In the genomic region with DNA sequence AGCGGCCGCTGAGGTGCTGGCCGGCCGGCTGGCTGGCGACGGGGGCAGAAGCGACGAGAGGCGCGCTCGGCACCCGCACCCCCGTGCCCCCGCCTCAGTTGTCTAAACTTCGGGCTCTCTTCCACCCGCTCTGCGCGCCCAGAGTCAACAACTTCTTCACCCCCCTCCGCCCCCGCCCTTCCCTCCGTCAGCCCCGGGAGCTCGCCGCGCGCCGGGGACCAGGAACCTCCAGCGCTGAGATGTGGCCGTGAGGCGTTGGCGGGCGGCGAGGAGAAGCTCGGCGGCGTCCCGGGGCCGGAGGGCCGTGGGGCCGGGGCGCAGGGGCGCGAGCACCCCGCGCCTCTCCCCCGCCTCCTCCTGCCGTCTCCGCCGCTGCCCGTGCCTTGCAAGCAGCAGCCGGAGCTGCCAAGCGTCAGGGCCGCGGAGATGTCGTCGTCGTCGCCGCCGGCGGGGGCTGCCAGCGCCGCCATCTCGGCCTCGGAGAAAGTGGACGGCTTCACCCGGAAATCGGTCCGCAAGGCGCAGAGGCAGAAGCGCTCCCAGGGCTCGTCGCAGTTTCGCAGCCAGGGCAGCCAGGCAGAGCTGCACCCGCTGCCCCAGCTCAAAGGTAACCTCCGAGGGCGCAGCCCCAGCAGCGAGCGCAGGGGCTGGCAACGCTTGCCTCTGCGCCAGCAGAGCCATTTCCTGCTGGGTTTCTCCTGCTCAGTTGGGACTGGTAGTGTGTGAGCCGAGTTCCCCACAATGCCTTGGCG, we compare ENCODE assay signal across 8 cellular contexts. TPM values are rescaled to one million over a fixed set of nuclear protein-coding genes. Genes with fewer than 3 reads are reported as not detected.
DNase-seq lines count a peak whose midpoint lies in the region; ATAC-seq, FAIRE-seq and TF ChIP-seq lines count a peak whose summit lies in the region.

No MANE protein-coding gene starts in this region.

- peaks cover 38% of the 10 kb centered on the region for H3K79me2 ChIP-seq in ACC112 (ENCODE audit: control insufficient read depth, insufficient read depth, low read length, unreplicated experiment)
- peaks cover 0 to 44% of the 10 kb centered on the region in 2 experiments; a peak in 3 of 4 replicates for H3K79me2 ChIP-seq in H1 (ENCODE audit: control insufficient read depth in 1 of 2, insufficient read depth in 2 of 2, low read length in 2 of 2)

- peak; percentile 55 for TF ChIP-seq POLR2A in GM18526 (IDR thresholded peaks at IDR 0.05; ENCODE audit: extremely low read depth, insufficient read length)
- peak in 1 of 2 experiments; percentile 67; a peak in 2 of 3 replicates for TF ChIP-seq POLR2A in H1 (IDR thresholded peaks at IDR 0.05; ENCODE audit: control extremely low read depth in 1 of 2, low read depth in 2 of 2, low read length in 2 of 2)

- intact Hi-C loops in mucosa of descending colon (cut with DNase I, micrococcal nuclease) = no loop called here

- POLR2A ChIA-PET in H1 (lab: Charles Lee; ENCODE audit: partially characterized antibody) = interaction anchor here (0.6 to 2.8 kb wide), 10 partner anchors 9 to 323 kb away, joined by 3 to 17 read pairs (median 4); a partner anchor contains a TSS

- peak overlapping the region; percentile 82 to 93 for H3K4me2 ChIP-seq in H1 (ENCODE audit: insufficient read depth in 1 of 2, low read depth in 2 of 2, low read length in 2 of 2)

- H2BK12ac ChIP-seq in H1 (ENCODE audit: low read depth, low read length) = peak overlapping the region; percentile 19; the same call in 1 of the 2 replicates

- peak; percentile 42 for DNase-seq in NCI-H460 (ENCODE audit: extremely low read depth, low read depth)
- peak; percentile 24 to 52 for DNase-seq in activated CD8-positive, alpha-beta memory T cell treated with anti-CD3 and anti-CD28 coated beads for 1 hour (ENCODE audit: extremely low read depth in 1 of 2, low read depth in 1 of 2)
- peak in 1 of 2 experiments; percentile 78 for DNase-seq in H1 (ENCODE audit: low read depth in 1 of 2, low spot score in 2 of 2)
- peak; percentile 75 to 83 (median 83) for DNase-seq in mucosa of descending colon
- peak; percentile 78 for DNase-seq in stimulated activated CD8-positive, alpha-beta memory T cell treated with anti-CD3 and anti-CD28 coated beads, Interleukin-4, amount 100 ng/mL, for 48 hours

- 3% methylated on average over 47 of the region's 83 CpGs; no CpG with 5 or more reads in 1 of the 2 experiments for WGBS in H1 (ENCODE audit: extremely low coverage in 1 of 2, insufficient coverage in 1 of 2, insufficient read length in 1 of 2, insufficient replicate concordance in 2 of 2, low coverage in 1 of 2, low lambda C conversion rate in 2 of 2, missing lambda C conversion rate in 1 of 2), 2 experiments

- ATAC-seq in HG03064 (IDR thresholded peaks at IDR 0.05; ENCODE audit: low read depth, unreplicated experiment) (peak; percentile 16), mucosa of descending colon (peak; percentile 55)

- no peak for FAIRE-seq in H1 (lab: Jason Lieb, UNC)

- H3K4ac ChIP-seq in H1 (replicated peaks; ENCODE audit: insufficient read length, low read depth, low read length) = no peak overlapping the region

- H2BK120ac ChIP-seq in H1 (replicated peaks; ENCODE audit: low read depth, low read length) = no peak overlapping the region

- H3K23me2 ChIP-seq in H1 (ENCODE audit: low read depth, low read length) = peaks cover 7% of the 10 kb centered on the region

- TF ChIP-seq RAD21 in H1 (IDR thresholded peaks at IDR 0.05 in 1 of 2, conservative IDR thresholded peaks at IDR 0.05 in 1 of 2; ENCODE audit: low read depth in 2 of 2, low read length in 2 of 2) = no peak

- no peaks in the 10 kb centered on the region; the same call in 1 of the 2 replicates for H3K79me1 ChIP-seq in H1 (ENCODE audit: low read depth, low read length)

- no peak overlapping the region for H3K14ac ChIP-seq in H1 (ENCODE audit: insufficient read length)

- H2AFZ ChIP-seq in ACC112 (ENCODE audit: low read length, unreplicated experiment) = peak overlapping the region; percentile 81
- H2AFZ ChIP-seq in H1 (ENCODE audit: low read length) = peak overlapping the region; percentile 31; the same call in 1 of the 2 replicates

- H2BK20ac ChIP-seq in H1 (ENCODE audit: low read length) = peak overlapping the region; percentile 19; the same call in 1 of the 2 replicates

- H4K5ac ChIP-seq in H1 (ENCODE audit: insufficient read length, low read depth, low read length) = peak overlapping the region; percentile 89

- CTCF ChIA-PET in H1 (lab: Charles Lee; ENCODE audit: partially characterized antibody) = interaction anchor here (0.7 to 3.0 kb wide), 9 partner anchors 10 to 250 kb away, joined by 3 to 12 read pairs (median 3); a partner anchor contains a TSS

- H4K91ac ChIP-seq in H1 (replicated peaks; ENCODE audit: insufficient read length, low read length) = peak overlapping the region; percentile 14

- H2AK5ac ChIP-seq in H1 (ENCODE audit: low read depth, low read length) = no peak overlapping the region

- H3K18ac ChIP-seq in H1 (ENCODE audit: extremely low read depth, low read length) = peak overlapping the region; percentile 79

- peak overlapping the region; percentile 79 for H2BK5ac ChIP-seq in H1 (ENCODE audit: low read depth, low read length)

- peak overlapping the region; percentile 76 to 92 (median 78) for H3K9ac ChIP-seq in H1 (replicated peaks in 1 of 4; ENCODE audit: extremely low read depth in 1 of 4, low read depth in 3 of 4, low read length in 3 of 4)

- H3K27me3 ChIP-seq in ACC112 (ENCODE audit: insufficient read depth, low read length) (no peaks in the 10 kb centered on the region), H1 (replicated peaks in 1 of 4; ENCODE audit: control insufficient read depth in 3 of 4, extremely low read depth in 1 of 4, insufficient read depth in 3 of 4, low read length in 3 of 4) (no peaks in the 10 kb centered on the region)

- no peaks in the 10 kb centered on the region for H3K9me3 ChIP-seq in H1 (ENCODE audit: insufficient read depth in 2 of 2, low read depth in 1 of 2, low read length in 1 of 2)
- H3K9me3 ChIP-seq in mucosa of descending colon = no peaks in the 10 kb centered on the region

- no peak for TF ChIP-seq EP300 in H1 (IDR thresholded peaks at IDR 0.05; ENCODE audit: borderline replicate concordance in 1 of 2, low read depth in 2 of 2, low read length in 2 of 2)

- H3K23ac ChIP-seq in H1 (ENCODE audit: insufficient read length) = peak overlapping the region; percentile 12

- no peaks in the 10 kb centered on the region for H3K36me3 ChIP-seq in ACC112 (ENCODE audit: insufficient read depth, low read length)
- no peaks in the 10 kb centered on the region for H3K36me3 ChIP-seq in H1 (ENCODE audit: control insufficient read depth in 2 of 4, insufficient read depth in 4 of 4, low read length in 3 of 4)
- H3K36me3 ChIP-seq in mucosa of descending colon (ENCODE audit: low read depth) = no peaks in the 10 kb centered on the region

- peak overlapping the region; percentile 92 for H4K8ac ChIP-seq in H1 (ENCODE audit: extremely low read depth, insufficient read depth, low read length)

- H3K4me1 ChIP-seq in ACC112 (ENCODE audit: control insufficient read depth, insufficient read depth, low read length, unreplicated experiment) (peaks cover 17% of the 10 kb centered on the region), H1 (replicated peaks in 1 of 4; ENCODE audit: control insufficient read depth in 3 of 4, insufficient read depth in 4 of 4, low read length in 3 of 4) (peaks cover 3 to 8% (median 7%) of the 10 kb centered on the region in 4 experiments; a peak in 6 of 7 replicates), mucosa of descending colon (ENCODE audit: low read depth) (peaks cover 35% of the 10 kb centered on the region)

- peak overlapping the region; percentile 54 for H3K56ac ChIP-seq in H1 (replicated peaks; ENCODE audit: insufficient read length, low read depth, low read length)

- peak overlapping the region; percentile 87 for H3K4me3 ChIP-seq in ACC112 (ENCODE audit: low read depth, low read length)
- H3K4me3 ChIP-seq in H1 (ENCODE audit: extremely low read depth in 1 of 4, insufficient read depth in 2 of 4, low read depth in 3 of 4, low read length in 4 of 4) = peak overlapping the region; percentile 85 to 92 (median 88)
- peak overlapping the region; percentile 91 for H3K4me3 ChIP-seq in mucosa of descending colon

- no peak for TF ChIP-seq CTCF in H1 (IDR thresholded peaks at IDR 0.05; ENCODE audit: control extremely low read depth in 1 of 3, insufficient read depth in 1 of 3, low read depth in 1 of 3, low read length in 3 of 3)
- TF ChIP-seq CTCF in mucosa of descending colon (IDR thresholded peaks at IDR 0.05) = no peak

- H3K27ac ChIP-seq in ACC112 (ENCODE audit: low read depth, low read length) = peak overlapping the region; percentile 58
- peak overlapping the region; percentile 77 for H3K27ac ChIP-seq in H1 (ENCODE audit: low read depth, low read length)

- H4K20me1 ChIP-seq in H1 (replicated peaks in 1 of 2; ENCODE audit: control insufficient read depth in 1 of 2, insufficient read depth in 2 of 2, low read length in 2 of 2) = no peaks in the 10 kb centered on the region

- peak overlapping the region; percentile 46; the same call in 1 of the 2 replicates for H2BK15ac ChIP-seq in H1 (ENCODE audit: low read length)

TF ChIP-seq in H1, 55 proteins besides CTCF, POLR2A, EP300 and RAD21 (continues in another document):
- TF ChIP-seq EZH2 (IDR thresholded peaks at IDR 0.05; ENCODE audit: low read depth, low read length, severe bottlenecking) (peak; percentile 41), TBP (IDR thresholded peaks at IDR 0.05; ENCODE audit: low read depth, low read length) (peak; percentile 58), POLR2AphosphoS5 (IDR thresholded peaks at IDR 0.05; ENCODE audit: low read depth, low read length) (peak; percentile 60; the same call in 1 of the 2 replicates)
- TF ChIP-seq, protein P1, sequence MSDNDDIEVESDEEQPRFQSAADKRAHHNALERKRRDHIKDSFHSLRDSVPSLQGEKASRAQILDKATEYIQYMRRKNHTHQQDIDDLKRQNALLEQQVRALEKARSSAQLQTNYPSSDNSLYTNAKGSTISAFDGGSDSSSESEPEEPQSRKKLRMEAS (IDR thresholded peaks at IDR 0.05) = 0 out of 2 replicates have a peak, but pooled peaks have one; percentile 2

RNA-seq across cellular contexts. Expression of a gene that starts 0.7 kb away (rescaled TPM):
- total RNA-seq in NCI-H460 (2014; rRNA removed; shearing (Covaris generic)) = 53.8 and 56.4 TPM in 2 replicates
- 25.9 and 36.5 TPM in 2 replicates for polyA plus RNA-seq in NCI-H460 (2014; cell fraction: nucleus; rRNA removed)
- 36.3 and 36.8 TPM in 2 replicates for total RNA-seq in H1 (2021; fragmentation: NEBNext Ultra II Directional; extraction: Animal tissue kit (Norgen Biotek cat#: 25700))
- 11.0 and 14.6 TPM in 2 replicates for polyA plus RNA-seq in H1 (2011; rRNA removed)
- polyA plus RNA-seq in H1 (2011; cell fraction: cytosol; rRNA removed) = 18.0 TPM
- polyA plus RNA-seq in H1 (2011; cell fraction: nucleus; rRNA removed) = 12.5 TPM
- 13.0 to 20.8 TPM (median 15.6 TPM) in 4 replicates for polyA plus RNA-seq in H1 (2012, experiment 1 of 2)
- polyA plus RNA-seq in H1 (2012, experiment 2 of 2) = 5.5 TPM
- 21.1 TPM for polyA plus RNA-seq in H1 (2013, experiment 1 of 2)
- 20.5 TPM for polyA plus RNA-seq in H1 (2013, experiment 2 of 2)
- 8.4 and 9.0 TPM in 2 replicates for polyA minus RNA-seq in H1 (2011; rRNA and poly(A)+ RNA removed)
- polyA minus RNA-seq in H1 (2011; cell fraction: cytosol; rRNA and poly(A)+ RNA removed) = 12.6 TPM
- 17.1 TPM for polyA minus RNA-seq in H1 (2011; cell fraction: nucleus; rRNA and poly(A)+ RNA removed)
- total RNA-seq in mucosa of descending colon = 10 to 100 TPM; 56.5 to 63.9 (median 63.3) TPM
